In genomic region chr1:161119017-161119378, GRCh38 we compare ENCODE assay signal across 1 cellular context.
TF ChIP-seq lines count a peak whose summit lies in the region.

No MANE protein-coding gene starts in this region.

TF ChIP-seq in H1, 55 proteins besides CTCF, POLR2A, EP300 and RAD21:
- TF ChIP-seq MAX (IDR thresholded peaks at IDR 0.05) (peak; percentile 35; the same call in 1 of the 2 replicates), ATF2 (IDR thresholded peaks at IDR 0.05; ENCODE audit: low read length) (no peak)
